ENCODE assay signal across 26 cellular contexts in the genomic region with DNA sequence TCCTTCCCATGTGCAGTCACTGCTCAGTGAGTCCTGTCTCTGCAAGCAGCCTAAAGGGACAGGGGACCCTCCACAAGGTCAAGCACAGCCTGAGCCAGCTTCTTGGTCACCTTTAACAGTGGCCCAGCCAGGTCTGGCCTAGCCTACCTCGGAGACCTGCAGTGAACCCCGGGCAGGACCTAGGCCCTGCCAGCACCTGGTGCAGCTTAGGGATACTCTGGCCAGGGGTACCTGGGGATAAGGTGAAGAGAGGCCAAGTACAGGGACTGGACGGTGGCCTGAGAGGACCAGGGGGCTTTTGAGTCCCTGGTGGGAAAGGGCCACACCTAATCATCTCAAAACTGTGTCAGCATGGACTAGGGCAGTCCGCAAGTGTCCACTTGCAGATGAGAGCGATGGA.
DNase-seq lines count a peak whose midpoint lies in the region; ATAC-seq and TF ChIP-seq lines count a peak whose summit lies in the region.
"Had no signal": no experiment of that assay in that cellular context is flagged by ENCODE, and none has a peak within 500 bp of the region (broad histone marks: within the 10 kb centered on the region; RNA-seq: fewer than 3 reads in every experiment).

No MANE protein-coding gene starts in this region.

- H3K4me1 ChIP-seq in cardiac muscle cell (ENCODE audit: low read depth) (peaks cover 49% of the 10 kb centered on the region), lower lobe of right lung (no peaks in the 10 kb centered on the region), gastrocnemius medialis (peaks cover 45 to 53% of the 10 kb centered on the region in 2 donors)
- H3K4me1 ChIP-seq: BE2C had no signal

- in situ Hi-C loops in gastrocnemius medialis (cut with MboI; ENCODE audit: low sequenced_read_pairs in 4 of 4) (loop anchor here in 1 of 4 donors (25.0 kb wide), 1 partner anchor 177 kb away; no protein-coding TSS in a partner anchor), KBM-7 (cut with MboI; ENCODE audit: low pct_unique_long_range_greater_than_20kb, low sequenced_read_pairs) (no loop called here)

- peak overlapping the region; percentile 78 for H3K27ac ChIP-seq in cardiac muscle cell
- H3K27ac ChIP-seq in lower lobe of right lung = no peak overlapping the region
- H3K27ac ChIP-seq in gastrocnemius medialis = peak overlapping the region; percentile 58 to 79 (median 74)
- H3K27ac ChIP-seq in substantia nigra (ENCODE audit: low read depth, low read length, poor library complexity, severe bottlenecking) = no peak overlapping the region
- H3K27ac ChIP-seq: 22Rv1, SJSA1 had no signal

- peaks cover 9% of the 10 kb centered on the region for H3K36me3 Mint-ChIP-seq in chondrocyte (ENCODE audit: low read depth)

- H3K4me1 Mint-ChIP-seq in chondrocyte (ENCODE audit: low read depth) = no peaks in the 10 kb centered on the region
- H3K4me1 Mint-ChIP-seq: CD8-positive, alpha-beta memory T cell had no signal

- no peaks in the 10 kb centered on the region for H3K27me3 Mint-ChIP-seq in chondrocyte (ENCODE audit: low read depth)
- H3K27me3 Mint-ChIP-seq: CD8-positive, alpha-beta memory T cell had no signal

- no peaks in the 10 kb centered on the region for H3K36me3 ChIP-seq in cardiac muscle cell
- H3K36me3 ChIP-seq in lower lobe of right lung = peaks cover 12% of the 10 kb centered on the region
- H3K36me3 ChIP-seq in gastrocnemius medialis = no peaks in the 10 kb centered on the region
- H3K36me3 ChIP-seq: BE2C, MG63, SJSA1 had no signal

- H3K9me3 ChIP-seq in cardiac muscle cell (ENCODE audit: low read depth) = no peaks in the 10 kb centered on the region
- no peaks in the 10 kb centered on the region for H3K9me3 ChIP-seq in lower lobe of right lung
- no peaks in the 10 kb centered on the region for H3K9me3 ChIP-seq in gastrocnemius medialis
- H3K9me3 ChIP-seq: BE2C, MG63, SJSA1 had no signal

- H3K4me3 ChIP-seq in cardiac muscle cell (no peak overlapping the region), lower lobe of right lung (no peak overlapping the region), gastrocnemius medialis (no peak overlapping the region)
- H3K4me3 ChIP-seq: GM12878, MG63, SJSA1 had no signal

- ATAC-seq in Right ventricle myocardium inferior (no peak), lower lobe of right lung (no peak), gastrocnemius medialis (no peak), HG03432 (IDR thresholded peaks at IDR 0.05; ENCODE audit: unreplicated experiment) (no peak)
- ATAC-seq: GM12878 had no signal

- H3K4me3 Mint-ChIP-seq in chondrocyte (ENCODE audit: unreplicated experiment) = no peak overlapping the region
- H3K4me3 Mint-ChIP-seq: CD14-positive monocyte; CD8-positive, alpha-beta memory T cell had no signal

- intact Hi-C loops in Right ventricle myocardium inferior (cut with DNase I) (no loop called here), lower lobe of right lung (cut with DNase I) (no loop called here), gastrocnemius medialis (cut with DNase I; ENCODE audit: low total_unique reads) (no loop called here)

- TF ChIP-seq CTCF in cardiac muscle cell (IDR thresholded peaks at IDR 0.05; ENCODE audit: low read depth, low read length) (no peak), chondrocyte (IDR thresholded peaks at IDR 0.05) (no peak), lower lobe of right lung (IDR thresholded peaks at IDR 0.05) (no peak), gastrocnemius medialis (IDR thresholded peaks at IDR 0.05 in 4 of 5, conservative IDR thresholded peaks at IDR 0.05 in 1 of 5) (no peak)

- DNase-seq in cardiac muscle cell (ENCODE audit: low read depth in 1 of 2, low spot score in 1 of 2) (no peak), Right ventricle myocardium inferior (ENCODE audit: missing footprints) (no peak), chondrocyte (ENCODE audit: low spot score) (peak; percentile 54), lower lobe of right lung (peak; percentile 11), gastrocnemius medialis (no peak), substantia nigra (lab: John Stamatoyannopoulos, UW) (no peak), KBM-7 (no peak)
- DNase-seq: BE2C; CD8-positive, alpha-beta memory T cell; DMS 273 treated with DMSO at 0.1 percent for 48 hours; DMS79; EL; GDM1; KG1; MG63; NCI-H1105 treated with DMSO at 0.1 percent for 48 hours; NCI-H1930; NCI-H2107; NCI-H446; NCI-H524 treated with DMSO at 0.1 percent for 48 hours; NCI-H774 had no signal

- no peak overlapping the region for H3K27ac Mint-ChIP-seq in chondrocyte (ENCODE audit: unreplicated experiment)

- H3K27me3 ChIP-seq in cardiac muscle cell (no peaks in the 10 kb centered on the region), lower lobe of right lung (ENCODE audit: low read depth) (no peaks in the 10 kb centered on the region), gastrocnemius medialis (no peaks in the 10 kb centered on the region)
- H3K27me3 ChIP-seq: BE2C, MG63, SJSA1 had no signal

- TF ChIP-seq POLR2A in gastrocnemius medialis (IDR thresholded peaks at IDR 0.05) = no peak

- H3K9me3 Mint-ChIP-seq in chondrocyte (ENCODE audit: low read depth) = no peaks in the 10 kb centered on the region
- H3K9me3 Mint-ChIP-seq: CD14-positive monocyte; CD8-positive, alpha-beta memory T cell had no signal

Comparison
In these comparisons a context has a peak if more than half of its experiments do, and no peak if none do; other contexts are left out.
1. DNase-seq: peak in chondrocyte (single experiment) and lower lobe of right lung (single experiment); none in cardiac muscle cell (0 of 2), Right ventricle myocardium inferior (single experiment), gastrocnemius medialis (0 of 2), substantia nigra (0 of 49) and KBM-7 (single experiment).
2. H3K27ac ChIP-seq: peak in cardiac muscle cell (single experiment) and gastrocnemius medialis (4 of 4); none in lower lobe of right lung (single experiment) and substantia nigra (single experiment).